Comparison of ENCODE assay signal across 8 cellular contexts in the genomic region with DNA sequence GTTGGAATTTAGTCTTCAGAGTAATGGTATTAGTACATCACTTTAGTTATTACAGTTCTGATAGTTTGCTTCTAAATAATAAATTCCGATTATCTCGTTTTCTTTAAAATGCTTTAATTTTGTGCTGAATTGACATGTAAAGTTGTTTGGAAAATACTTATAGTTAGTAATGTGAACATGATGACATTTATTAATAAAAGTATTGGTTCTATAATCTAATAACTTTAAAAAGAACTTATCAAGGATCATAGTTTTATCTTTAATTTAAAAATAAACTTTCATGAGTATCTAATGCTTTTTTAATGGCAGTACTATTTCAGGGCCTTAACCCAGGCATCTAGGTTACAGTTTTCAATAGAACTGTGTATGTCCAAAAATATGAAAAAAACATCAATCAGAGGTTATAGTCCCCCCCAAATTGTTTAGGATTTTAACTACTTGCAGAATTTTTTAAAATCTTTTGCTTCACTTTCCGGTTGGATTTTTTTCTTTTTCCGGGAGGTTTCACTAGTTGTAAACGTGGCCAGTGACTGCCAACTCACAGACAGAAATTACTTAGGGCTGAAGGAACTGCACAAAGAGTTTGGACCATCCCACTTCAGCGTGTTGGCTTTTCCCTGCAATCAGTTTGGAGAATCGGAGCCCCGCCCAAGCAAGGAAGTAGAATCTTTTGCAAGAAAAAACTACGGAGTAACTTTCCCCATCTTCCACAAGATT. TPM values are rescaled to one million over a fixed set of nuclear protein-coding genes. Genes with fewer than 3 reads are reported as not detected.
A peak's percentile ranks its signal among the peaks of the same experiment; 100 is the strongest.
DNase-seq lines count a peak whose midpoint lies in the region; ATAC-seq and TF ChIP-seq lines count a peak whose summit lies in the region.

No MANE protein-coding gene starts in this region.

- peak overlapping the region; percentile 97 for H3K9ac ChIP-seq in smooth muscle cell (ENCODE audit: low read depth)

- peaks cover 30% of the 10 kb centered on the region for H3K79me2 ChIP-seq in smooth muscle cell (ENCODE audit: low read depth)

- no peaks in the 10 kb centered on the region for H3K9me3 Mint-ChIP-seq in activated CD4-positive, alpha-beta memory T cell treated with anti-CD3 and anti-CD28 coated beads for 36 hours

- H3K27me3 ChIP-seq in H7 (ENCODE audit: control insufficient read depth, insufficient read depth, low read length) (no peaks in the 10 kb centered on the region), smooth muscle cell (ENCODE audit: low read depth) (no peaks in the 10 kb centered on the region)

- H3K36me3 Mint-ChIP-seq in activated CD4-positive, alpha-beta memory T cell treated with anti-CD3 and anti-CD28 coated beads for 36 hours, result no peaks in the 10 kb centered on the region

- peaks cover 7% of the 10 kb centered on the region for H3K4me1 ChIP-seq in smooth muscle cell (ENCODE audit: low read depth)

- TF ChIP-seq CTCF in smooth muscle cell (IDR thresholded peaks at IDR 0.05; ENCODE audit: borderline replicate concordance, insufficient read depth, poor library complexity, severe bottlenecking), result no peak

- DNase-seq in H7 (peak; percentile 30), astrocyte of the hippocampus (ENCODE audit: low read depth, low spot score) (peak; percentile 94), smooth muscle cell (lab: John Stamatoyannopoulos, UW; ENCODE audit: unreplicated experiment) (no peak), medulla oblongata (ENCODE audit: extremely low spot score) (no peak)
- no peak for DNase-seq in activated CD4-positive, alpha-beta memory T cell treated with anti-CD3 and anti-CD28 coated beads for 36 hours

- 2% methylated on average over 9 of the region's 9 CpGs for WGBS in smooth muscle cell (ENCODE audit: low lambda C conversion rate)

- no peak overlapping the region for H3K27ac Mint-ChIP-seq in activated CD4-positive, alpha-beta memory T cell treated with anti-CD3 and anti-CD28 coated beads for 36 hours

- CTCF ChIA-PET in activated CD4-positive, alpha-beta memory T cell treated with anti-CD3 and anti-CD28 coated beads for 36 hours (lab: Charles Lee), result interaction anchor here (0.7 to 3.2 kb wide), 22 partner anchors 10 to 643 kb away, joined by 3 to 103 read pairs (median 5); partner anchors contain the start of gene SNX18

- POLR2A ChIA-PET in activated CD4-positive, alpha-beta memory T cell treated with anti-CD3 and anti-CD28 coated beads for 36 hours (lab: Charles Lee), result no interaction called here

- peaks cover 37% of the 10 kb centered on the region for H4K20me1 ChIP-seq in smooth muscle cell (ENCODE audit: low read depth)

- H3K27me3 Mint-ChIP-seq in activated CD4-positive, alpha-beta memory T cell treated with anti-CD3 and anti-CD28 coated beads for 36 hours, result peaks cover 16% of the 10 kb centered on the region

- no peak for ATAC-seq in HG03354 (IDR thresholded peaks at IDR 0.05; ENCODE audit: poor library complexity, severe bottlenecking, unreplicated experiment)
- ATAC-seq in GM18909 (IDR thresholded peaks at IDR 0.05; ENCODE audit: poor library complexity, unreplicated experiment), result no peak

- peak overlapping the region; percentile 82 for H2AFZ ChIP-seq in smooth muscle cell (ENCODE audit: low read depth)

- intact Hi-C loops in activated CD4-positive, alpha-beta memory T cell treated with anti-CD3 and anti-CD28 coated beads for 36 hours (cut with micrococcal nuclease), result no loop called here

- H3K4me3 ChIP-seq in H7 (ENCODE audit: insufficient read depth, low read depth, low read length) (peak overlapping the region; percentile 59), iPS-11a (ENCODE audit: low read depth, low read length) (peak overlapping the region; percentile 73), smooth muscle cell (peak overlapping the region; percentile 91)

- H3K27ac ChIP-seq in smooth muscle cell (ENCODE audit: low read depth), result peak overlapping the region; percentile 98

- peak overlapping the region; percentile 97 for H3K4me2 ChIP-seq in smooth muscle cell

- H3K4me1 Mint-ChIP-seq in activated CD4-positive, alpha-beta memory T cell treated with anti-CD3 and anti-CD28 coated beads for 36 hours (ENCODE audit: low read depth), result no peaks in the 10 kb centered on the region

- H3F3A ChIP-seq in smooth muscle cell (ENCODE audit: low read depth), result peaks cover 34% of the 10 kb centered on the region

- no peaks in the 10 kb centered on the region for H3K9me3 ChIP-seq in smooth muscle cell (replicated peaks; ENCODE audit: low read depth)

- no peak overlapping the region for H3K4me3 Mint-ChIP-seq in activated CD4-positive, alpha-beta memory T cell treated with anti-CD3 and anti-CD28 coated beads for 36 hours

- H3K36me3 ChIP-seq in H7 (replicated peaks; ENCODE audit: control insufficient read depth, insufficient read depth, low read length), result peaks cover 7% of the 10 kb centered on the region
- no peaks in the 10 kb centered on the region for H3K36me3 ChIP-seq in smooth muscle cell (ENCODE audit: low read depth)

RNA-seq across cellular contexts. Expression of gene GPX8, which starts 0.7 kb away (rescaled TPM):
- total RNA-seq in H7 (2014; rRNA removed; shearing (Covaris generic)), result 41.3 and 50.2 TPM in 2 replicates
- 306 and 314 TPM in 2 replicates for total RNA-seq in smooth muscle cell
- 183 and 230 TPM in 2 replicates for polyA plus RNA-seq in smooth muscle cell
- not detected for total RNA-seq in activated CD4-positive, alpha-beta memory T cell treated with anti-CD3 and anti-CD28 coated beads for 36 hours

RNA-seq across cellular contexts. Expression of gene CDC20B, which starts 12.3 kb away (rescaled TPM):
- total RNA-seq in H7 (2014; rRNA removed; shearing (Covaris generic)), result not detected in 2 replicates
- total RNA-seq in smooth muscle cell, result not detected in 2 replicates
- polyA plus RNA-seq in smooth muscle cell, result 0.11 TPM in 1 of 2 replicates, not detected in the other
- total RNA-seq in activated CD4-positive, alpha-beta memory T cell treated with anti-CD3 and anti-CD28 coated beads for 36 hours, result not detected

RNA-seq across cellular contexts. Expression of gene GZMA, which starts 58.2 kb away (rescaled TPM):
- not detected in 2 replicates for total RNA-seq in H7 (2014; rRNA removed; shearing (Covaris generic))
- not detected in 2 replicates for total RNA-seq in smooth muscle cell
- polyA plus RNA-seq in smooth muscle cell, result 0.42 TPM in 1 of 2 replicates, not detected in the other
- total RNA-seq in activated CD4-positive, alpha-beta memory T cell treated with anti-CD3 and anti-CD28 coated beads for 36 hours, result 10 to 100 TPM; 13.7 to 16.9 TPM

Comparison
In these comparisons a context has a peak if more than half of its experiments do, and no peak if none do; other contexts are left out.
1. DNase-seq: peak in H7 (single experiment) and astrocyte of the hippocampus (single experiment); none in smooth muscle cell (single experiment), activated CD4-positive, alpha-beta memory T cell treated with anti-CD3 and anti-CD28 coated beads for 36 hours (single experiment) and medulla oblongata (single experiment).
2. RNA of gene GPX8, which starts 0.7 kb away (total RNA-seq): 306 to 314 TPM in smooth muscle cell and 41.3 to 50.2 TPM in H7; not detected in activated CD4-positive, alpha-beta memory T cell treated with anti-CD3 and anti-CD28 coated beads for 36 hours; every median in the first group is over 10 times any median in the second.
3. RNA of gene GZMA, which starts 58.2 kb away (total RNA-seq): 13.7 to 16.9 TPM in activated CD4-positive, alpha-beta memory T cell treated with anti-CD3 and anti-CD28 coated beads for 36 hours; not detected in H7 and not detected in smooth muscle cell; every median in the first group is over 10 times any median in the second.
4. Peak in every context shown above with its lines, with median percentiles within 50 percentile points of each other: H3K4me3 ChIP-seq.